16 cellular contexts compared by ENCODE assay signal in the genomic region with DNA sequence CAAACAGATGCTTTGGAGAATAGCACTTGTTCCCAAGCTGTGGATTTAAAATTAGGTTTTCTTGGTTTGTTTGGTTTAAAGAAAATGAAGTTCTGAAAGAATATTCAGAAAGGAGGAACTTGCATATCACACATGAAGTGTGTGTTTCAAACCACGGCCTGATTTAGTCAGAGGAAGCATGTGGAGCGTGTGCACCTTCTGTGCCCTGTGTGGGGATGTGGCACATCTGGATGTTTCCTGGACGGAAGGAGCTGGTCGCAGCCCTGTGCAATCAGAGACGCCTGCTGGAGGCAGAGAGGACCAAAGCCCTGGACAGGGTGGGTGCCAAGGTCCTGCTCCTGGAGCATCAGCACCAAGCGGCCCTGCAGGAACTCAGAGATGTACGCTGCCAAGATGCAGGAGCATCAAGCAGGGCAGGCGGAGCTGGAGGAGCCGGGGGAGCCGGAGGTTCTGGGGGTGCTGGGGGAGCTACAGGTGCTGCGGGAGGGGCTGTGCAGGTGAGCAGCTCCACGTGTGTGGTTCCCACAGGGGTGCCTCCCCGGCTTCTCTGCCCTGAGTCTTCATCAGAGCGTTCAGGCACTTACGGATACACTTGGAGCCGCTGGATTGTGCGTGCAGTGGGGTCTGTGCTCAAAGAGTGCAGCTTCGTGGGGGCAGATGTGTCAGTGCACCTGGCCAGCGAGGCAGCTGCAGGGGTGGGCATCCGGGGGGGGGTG. TPM values are rescaled to one million over a fixed set of nuclear protein-coding genes. Genes with fewer than 3 reads are reported as not detected.
A peak's percentile ranks its signal among the peaks of the same experiment; 100 is the strongest.
DNase-seq lines count a peak whose midpoint lies in the region; ATAC-seq and TF ChIP-seq lines count a peak whose summit lies in the region.
"Had no signal": no experiment of that assay in that cellular context is flagged by ENCODE, and none has a peak within 500 bp of the region (broad histone marks: within the 10 kb centered on the region; RNA-seq: fewer than 3 reads in every experiment).

No MANE protein-coding gene starts in this region.

- H3K27ac ChIP-seq in neural progenitor cell (no peak overlapping the region), sigmoid colon (no peak overlapping the region)
- H3K27ac ChIP-seq: 22Rv1, gastroesophageal sphincter, tibial nerve had no signal

- ATAC-seq in activated B cell treated with CpG ODN at 0.5 μM for 24 hours (ENCODE audit: low read depth), result peak; percentile 51
- ATAC-seq in GM18511 (IDR thresholded peaks at IDR 0.05; ENCODE audit: unreplicated experiment), result no peak
- ATAC-seq: gastroesophageal sphincter had no signal

- intact Hi-C loops in activated B cell treated with CpG ODN at 0.5 μM for 24 hours (cut with micrococcal nuclease) (loop anchor here (5.0 kb wide), 1 partner anchor 47 kb away; the partner anchor contains the start of genes C21orf58 and PCNT), sigmoid colon (cut with DNase I) (no loop called here)

- no peaks in the 10 kb centered on the region for H3K9me3 ChIP-seq in neural progenitor cell (ENCODE audit: low read depth)
- H3K9me3 ChIP-seq in sigmoid colon, result no peaks in the 10 kb centered on the region
- H3K9me3 ChIP-seq: gastroesophageal sphincter, tibial nerve had no signal

- H3K27me3 ChIP-seq in neural progenitor cell (no peaks in the 10 kb centered on the region), sigmoid colon (no peaks in the 10 kb centered on the region)
- H3K27me3 ChIP-seq: gastroesophageal sphincter, tibial nerve had no signal

- H2AFZ ChIP-seq in neural progenitor cell (replicated peaks), result no peak overlapping the region

- H3K4me3 Mint-ChIP-seq in activated B cell treated with CpG ODN at 0.5 μM for 24 hours, result peak overlapping the region; percentile 58
- H3K4me3 Mint-ChIP-seq in neural progenitor cell, result no peak overlapping the region
- H3K4me3 Mint-ChIP-seq: nephron had no signal

- no peaks in the 10 kb centered on the region for H3K27me3 Mint-ChIP-seq in activated B cell treated with CpG ODN at 0.5 μM for 24 hours
- H3K27me3 Mint-ChIP-seq in neural progenitor cell (ENCODE audit: insufficient read depth, low read depth), result peaks cover 8% of the 10 kb centered on the region

- H3K27ac Mint-ChIP-seq in activated B cell treated with CpG ODN at 0.5 μM for 24 hours (peak overlapping the region; percentile 50), neural progenitor cell (peak overlapping the region; percentile 50)
- H3K27ac Mint-ChIP-seq: nephron had no signal

- H3K9ac ChIP-seq in neural progenitor cell, result no peak overlapping the region

- H3K36me3 Mint-ChIP-seq in activated B cell treated with CpG ODN at 0.5 μM for 24 hours (ENCODE audit: low read depth), result peaks cover 40% of the 10 kb centered on the region
- H3K36me3 Mint-ChIP-seq in neural progenitor cell, result peaks cover 27% of the 10 kb centered on the region

- no peak for TF ChIP-seq POLR2A in sigmoid colon (IDR thresholded peaks at IDR 0.05)

- no peaks in the 10 kb centered on the region for H3K4me1 ChIP-seq in neural progenitor cell
- no peaks in the 10 kb centered on the region for H3K4me1 ChIP-seq in sigmoid colon
- H3K4me1 ChIP-seq: gastroesophageal sphincter, tibial nerve had no signal

- H3K4me1 Mint-ChIP-seq in activated B cell treated with CpG ODN at 0.5 μM for 24 hours (peaks cover 29% of the 10 kb centered on the region), neural progenitor cell (no peaks in the 10 kb centered on the region)

- DNase-seq in SIG-M5 treated with dmso at 0.1 percent for 504 hours (lab: John Stamatoyannopoulos, UW; ENCODE audit: unreplicated experiment), result peak; percentile 18
- no peak for DNase-seq in SIG-M5 (lab: John Stamatoyannopoulos, UW)
- peak; percentile 67 for DNase-seq in KBM-7
- DNase-seq in activated B cell treated with CpG ODN at 0.5 μM for 24 hours, result no peak
- no peak for DNase-seq in neural progenitor cell (ENCODE audit: low spot score)
- no peak for DNase-seq in RPMI8226
- DNase-seq in sigmoid colon, result no peak
- DNase-seq: aorta, IMR-90, kidney glomerular epithelial cell, NCI-H2029 had no signal

- H3K4me2 ChIP-seq in neural progenitor cell, result no peak overlapping the region

- H3K9me3 Mint-ChIP-seq in activated B cell treated with CpG ODN at 0.5 μM for 24 hours (no peaks in the 10 kb centered on the region), neural progenitor cell (no peaks in the 10 kb centered on the region)
- H3K9me3 Mint-ChIP-seq: nephron had no signal

- POLR2A ChIA-PET in activated B cell treated with CpG ODN at 0.5 μM for 24 hours (lab: Charles Lee), result interaction anchor here (0.6 to 1.1 kb wide), 2 partner anchors 28 to 73 kb away, joined by 3 read pairs; no protein-coding TSS in a partner anchor

- H4K20me1 ChIP-seq in neural progenitor cell (ENCODE audit: low read depth), result no peaks in the 10 kb centered on the region

- CTCF ChIA-PET in activated B cell treated with CpG ODN at 0.5 μM for 24 hours (lab: Charles Lee), result no interaction called here

- no peak overlapping the region for H3K4me3 ChIP-seq in neural progenitor cell
- H3K4me3 ChIP-seq in sigmoid colon, result no peak overlapping the region
- H3K4me3 ChIP-seq: gastroesophageal sphincter, tibial nerve had no signal

- H3K36me3 ChIP-seq in neural progenitor cell, result no peaks in the 10 kb centered on the region
- peaks cover 9 to 30% (median 21%) of the 10 kb centered on the region in 4 donors for H3K36me3 ChIP-seq in sigmoid colon

- TF ChIP-seq EP300 in sigmoid colon (IDR thresholded peaks at IDR 0.05), result no peak

- H3F3A ChIP-seq in neural progenitor cell (ENCODE audit: low read depth), result peaks cover 8% of the 10 kb centered on the region

- in situ Hi-C loops in KBM-7 (cut with MboI; ENCODE audit: low pct_unique_long_range_greater_than_20kb, low sequenced_read_pairs), result no loop called here

- TF ChIP-seq CTCF in activated B cell treated with CpG ODN at 0.5 μM for 24 hours (IDR thresholded peaks at IDR 0.05), result no peak
- no peak for TF ChIP-seq CTCF in neural progenitor cell (IDR thresholded peaks at IDR 0.05)
- TF ChIP-seq CTCF in sigmoid colon (IDR thresholded peaks at IDR 0.05), result no peak

- 73 to 91% methylated on average over 20 of the region's 20 CpGs for WGBS in sigmoid colon, 2 donors

- H3K79me2 ChIP-seq in neural progenitor cell (ENCODE audit: low read depth), result peaks cover 35% of the 10 kb centered on the region

RNA-seq across cellular contexts. Expression of gene PCNT, which starts 45.7 kb away (rescaled TPM):
- total RNA-seq in activated B cell treated with CpG ODN at 0.5 μM for 24 hours (39.7 and 40.9 TPM in 2 replicates), neural progenitor cell (ENCODE audit: low replicate concordance) (32.3 and 42.0 TPM in 2 replicates), sigmoid colon (10 to 100 TPM; 17.4 to 49.6 (median 26.0) TPM)
- polyA plus RNA-seq in sigmoid colon, result 10 to 100 TPM in 1 of 3 donors, 1 to 10 TPM in 2; 6.0 to 20.7 (median 6.2) TPM

RNA-seq across cellular contexts. Expression of gene C21orf58, which starts 46.0 kb away (rescaled TPM):
- total RNA-seq in activated B cell treated with CpG ODN at 0.5 μM for 24 hours (4.7 TPM in 2 replicates), neural progenitor cell (ENCODE audit: low replicate concordance) (26.2 and 49.2 TPM in 2 replicates), sigmoid colon (1 to 10 TPM; 1.4 to 4.7 (median 1.9) TPM)
- polyA plus RNA-seq in sigmoid colon, result 1 to 10 TPM in 2 of 3 donors, under 1 TPM in 1; 0.92 to 7.4 (median 1.8) TPM

Comparison
In these comparisons a context has a peak if more than half of its experiments do, and no peak if none do; other contexts are left out.
1. DNase-seq: peak in SIG-M5 treated with dmso at 0.1 percent for 504 hours (single experiment) and KBM-7 (single experiment); none in SIG-M5 (single experiment), activated B cell treated with CpG ODN at 0.5 μM for 24 hours (single experiment), neural progenitor cell (single experiment), RPMI8226 (single experiment) and sigmoid colon (single experiment).